15 cellular contexts compared by ENCODE assay signal in genomic region chr17:44541884-44542581, GRCh38. TPM values are rescaled to one million over a fixed set of nuclear protein-coding genes. Genes with fewer than 3 reads are reported as not detected.
DNase-seq lines count a peak whose midpoint lies in the region; ATAC-seq and TF ChIP-seq lines count a peak whose summit lies in the region.
"Had no signal": no experiment of that assay in that cellular context is flagged by ENCODE, and none has a peak within 500 bp of the region (broad histone marks: within the 10 kb centered on the region; RNA-seq: fewer than 3 reads in every experiment).

No MANE protein-coding gene starts in this region.

- H3K4me3 ChIP-seq in Loucy (ENCODE audit: low read length, poor library complexity, severe bottlenecking): peak overlapping the region; percentile 59
- H3K4me3 ChIP-seq: body of pancreas had no signal

- H2AFZ ChIP-seq in Loucy (ENCODE audit: low read length): no peak overlapping the region

- H3K9ac ChIP-seq in Loucy (ENCODE audit: low read depth, low read length, poor library complexity, severe bottlenecking): peak overlapping the region; percentile 77

- H3K4me1 ChIP-seq in Loucy (ENCODE audit: insufficient read depth, low read length, poor library complexity, severe bottlenecking): peaks cover 48% of the 10 kb centered on the region
- H3K4me1 ChIP-seq: body of pancreas had no signal

- H3K4me1 Mint-ChIP-seq in osteocyte (ENCODE audit: unreplicated experiment): peaks cover 82% of the 10 kb centered on the region
- H3K4me1 Mint-ChIP-seq in activated T-cell treated with anti-CD3 and anti-CD28 coated beads, Interleukin-2, amount 50 U/mL, for 24 hours (ENCODE audit: low read depth): peaks cover 3% of the 10 kb centered on the region
- H3K4me1 Mint-ChIP-seq: activated T-helper 17 cell treated with anti-CD3 and anti-CD28 coated beads, Interleukin-2, amount 50 U/mL, for 72 hours; natural killer cell had no signal

- H3K36me3 ChIP-seq in Loucy (ENCODE audit: insufficient read depth, low read length): no peaks in the 10 kb centered on the region

- DNase-seq in ELF-1 (ENCODE audit: low read depth, low spot score): peak; percentile 70
- DNase-seq in cerebellar cortex (ENCODE audit: low spot score): peak; percentile 46
- peak; percentile 88 for DNase-seq in osteocyte (ENCODE audit: extremely low spot score, unreplicated experiment)
- no peak for DNase-seq in activated T-cell treated with anti-CD3 and anti-CD28 coated beads, Interleukin-2, amount 50 U/mL, for 24 hours
- DNase-seq in activated CD8-positive, alpha-beta memory T cell treated with anti-CD3 and anti-CD28 coated beads, Interleukin-2, amount 50 U/mL, for 4 hours: no peak
- DNase-seq: activated CD4-positive, alpha-beta T cell treated with anti-CD3 and anti-CD28 coated beads for 4 hours; body of pancreas; Karpas-422; left cardiac atrium; natural killer cell; substantia nigra; T-helper 1 cell had no signal

- no peaks in the 10 kb centered on the region for H3K27me3 Mint-ChIP-seq in osteocyte (ENCODE audit: unreplicated experiment)
- peaks cover 63% of the 10 kb centered on the region for H3K27me3 Mint-ChIP-seq in activated T-cell treated with anti-CD3 and anti-CD28 coated beads, Interleukin-2, amount 50 U/mL, for 24 hours

- TF ChIP-seq CTCF in Loucy (conservative IDR thresholded peaks at IDR 0.05; ENCODE audit: low read length) (no peak), osteocyte (IDR thresholded peaks at IDR 0.05) (no peak)

- H3K9me2 ChIP-seq in Loucy (replicated peaks; ENCODE audit: low read depth, low read length): no peaks in the 10 kb centered on the region

- no peaks in the 10 kb centered on the region for H3K36me3 Mint-ChIP-seq in osteocyte (ENCODE audit: unreplicated experiment)
- no peaks in the 10 kb centered on the region for H3K36me3 Mint-ChIP-seq in activated T-cell treated with anti-CD3 and anti-CD28 coated beads, Interleukin-2, amount 50 U/mL, for 24 hours (ENCODE audit: low read depth)
- H3K36me3 Mint-ChIP-seq: natural killer cell had no signal

- H3K4me2 ChIP-seq in Loucy (ENCODE audit: low read depth, low read length, poor library complexity, severe bottlenecking): peak overlapping the region; percentile 80

- peak overlapping the region; percentile 99 for H3K27ac Mint-ChIP-seq in osteocyte (ENCODE audit: unreplicated experiment)
- no peak overlapping the region for H3K27ac Mint-ChIP-seq in activated T-cell treated with anti-CD3 and anti-CD28 coated beads, Interleukin-2, amount 50 U/mL, for 24 hours
- H3K27ac Mint-ChIP-seq: activated T-helper 17 cell treated with anti-CD3 and anti-CD28 coated beads, Interleukin-2, amount 50 U/mL, for 72 hours; natural killer cell had no signal

- H3K9me3 ChIP-seq in Loucy (ENCODE audit: insufficient read depth, low read depth, low read length): no peaks in the 10 kb centered on the region
- H3K9me3 ChIP-seq: body of pancreas had no signal

- no peaks in the 10 kb centered on the region for H3F3A ChIP-seq in Loucy (ENCODE audit: low read depth)

- H3K9me3 Mint-ChIP-seq in osteocyte (ENCODE audit: unreplicated experiment): no peaks in the 10 kb centered on the region
- H3K9me3 Mint-ChIP-seq in activated T-cell treated with anti-CD3 and anti-CD28 coated beads, Interleukin-2, amount 50 U/mL, for 24 hours: no peaks in the 10 kb centered on the region
- H3K9me3 Mint-ChIP-seq: activated T-helper 17 cell treated with anti-CD3 and anti-CD28 coated beads, Interleukin-2, amount 50 U/mL, for 72 hours; natural killer cell had no signal

- no peaks in the 10 kb centered on the region for H4K20me1 ChIP-seq in Loucy (ENCODE audit: insufficient read depth, low read length, poor library complexity, severe bottlenecking)

- no peaks in the 10 kb centered on the region for H3K79me2 ChIP-seq in Loucy (ENCODE audit: insufficient read depth, low read length)

- H3K4me3 Mint-ChIP-seq in osteocyte (ENCODE audit: unreplicated experiment): peak overlapping the region; percentile 52
- H3K4me3 Mint-ChIP-seq in activated T-cell treated with anti-CD3 and anti-CD28 coated beads, Interleukin-2, amount 50 U/mL, for 24 hours: no peak overlapping the region
- H3K4me3 Mint-ChIP-seq: activated T-helper 17 cell treated with anti-CD3 and anti-CD28 coated beads, Interleukin-2, amount 50 U/mL, for 72 hours; natural killer cell had no signal

- H3K27me3 ChIP-seq in Loucy (ENCODE audit: insufficient read depth, low read length, poor library complexity, severe bottlenecking): no peaks in the 10 kb centered on the region
- H3K27me3 ChIP-seq: body of pancreas had no signal

- no peak for ATAC-seq in GM21381 (IDR thresholded peaks at IDR 0.05; ENCODE audit: unreplicated experiment)
- ATAC-seq: activated T-helper 17 cell treated with anti-CD3 and anti-CD28 coated beads, Interleukin-2, amount 50 U/mL, for 72 hours; body of pancreas; natural killer cell had no signal

RNA-seq across cellular contexts. Expression of gene FZD2, which starts 15.3 kb away (rescaled TPM):
- 203 and 207 TPM in 2 replicates for total RNA-seq in osteocyte
- total RNA-seq: activated T-helper 17 cell treated with anti-CD3 and anti-CD28 coated beads, Interleukin-2, amount 50 U/mL, for 72 hours had no signal

RNA-seq across cellular contexts. Expression of gene GPATCH8, which starts 38.8 kb away (rescaled TPM):
- total RNA-seq in osteocyte: 52.6 and 57.1 TPM in 2 replicates

Comparison
In these comparisons a context has a peak if more than half of its experiments do, and no peak if none do; other contexts are left out.
1. DNase-seq: peak in ELF-1 (single experiment), cerebellar cortex (single experiment) and osteocyte (single experiment); none in activated T-cell treated with anti-CD3 and anti-CD28 coated beads, Interleukin-2, amount 50 U/mL, for 24 hours (single experiment) and activated CD8-positive, alpha-beta memory T cell treated with anti-CD3 and anti-CD28 coated beads, Interleukin-2, amount 50 U/mL, for 4 hours (single experiment).